8 cellular contexts compared by ENCODE assay signal in the genomic region with DNA sequence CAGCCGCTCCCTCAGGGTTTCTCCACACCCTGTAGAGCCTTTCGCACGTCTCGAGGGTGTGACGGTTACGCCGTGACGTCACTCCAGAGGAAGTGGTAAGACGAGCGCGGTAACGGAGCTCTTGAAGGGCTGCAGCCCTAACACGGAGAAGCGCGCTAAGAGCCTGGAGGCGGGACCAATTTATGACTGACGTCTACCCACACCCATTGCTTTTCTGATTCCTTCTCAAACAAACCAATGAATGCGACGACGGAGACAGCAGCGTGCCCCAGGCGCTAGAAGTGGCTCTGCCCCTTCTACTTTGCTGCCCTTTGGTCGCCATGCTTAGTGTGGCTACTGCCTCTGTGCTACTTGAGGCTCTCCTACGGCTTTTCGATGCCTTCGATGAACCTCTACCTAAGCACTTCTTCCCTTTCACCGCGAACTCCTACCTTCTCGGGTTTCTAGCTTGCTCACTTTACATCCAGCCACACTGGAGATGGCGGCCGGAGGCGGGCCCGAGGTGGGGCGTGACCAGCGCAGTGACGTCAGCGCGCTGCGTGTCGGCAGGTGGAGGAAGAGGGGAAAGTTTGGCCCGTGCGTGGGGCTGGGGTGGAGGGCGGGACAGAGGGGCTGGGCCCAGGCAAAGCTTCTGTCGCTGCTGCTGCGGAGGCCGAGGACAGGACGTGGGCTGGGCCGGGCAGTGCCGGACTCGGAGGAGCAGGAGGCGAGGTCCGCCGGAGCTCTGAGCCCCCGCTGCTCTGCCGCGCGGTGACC.
DNase-seq lines count a peak whose midpoint lies in the region; ATAC-seq and TF ChIP-seq lines count a peak whose summit lies in the region.

A gene (plus strand): TSS at position 572 of the 756 bp plus-strand sequence. CDS start 340 bp downstream, outside the sequence.

- H3K4me3 Mint-ChIP-seq in activated naive CD4-positive, alpha-beta T cell treated with anti-CD3 and anti-CD28 coated beads, Interleukin-2, amount 50 U/mL, for 24 hours: peak within 1 kb of the TSS; percentile 95

- peaks cover 45% of the 10 kb centered on the region for H3K4me1 Mint-ChIP-seq in activated naive CD4-positive, alpha-beta T cell treated with anti-CD3 and anti-CD28 coated beads, Interleukin-2, amount 50 U/mL, for 24 hours

- peaks cover 11% of the 10 kb centered on the region for H3K36me3 Mint-ChIP-seq in activated naive CD4-positive, alpha-beta T cell treated with anti-CD3 and anti-CD28 coated beads, Interleukin-2, amount 50 U/mL, for 24 hours

- H3K27ac Mint-ChIP-seq in activated naive CD4-positive, alpha-beta T cell treated with anti-CD3 and anti-CD28 coated beads, Interleukin-2, amount 50 U/mL, for 24 hours: peak within 1 kb of the TSS; percentile 100

- DNase-seq in GM04504 (ENCODE audit: low read depth) (peak; percentile 99), NCI-H1092 (lab: John Stamatoyannopoulos, UW) (peak; percentile 96), germinal center (ENCODE audit: low spot score) (peak; percentile 97), non-pigmented ciliary epithelial cell (ENCODE audit: low read depth) (peak; percentile 99), superior temporal gyrus (ENCODE audit: extremely low spot score) (peak; percentile 100)

- H3K9me3 Mint-ChIP-seq in activated naive CD4-positive, alpha-beta T cell treated with anti-CD3 and anti-CD28 coated beads, Interleukin-2, amount 50 U/mL, for 24 hours: no peaks in the 10 kb centered on the region

- no peaks in the 10 kb centered on the region for H3K27me3 Mint-ChIP-seq in activated naive CD4-positive, alpha-beta T cell treated with anti-CD3 and anti-CD28 coated beads, Interleukin-2, amount 50 U/mL, for 24 hours

- ATAC-seq in HG02571 (IDR thresholded peaks at IDR 0.05; ENCODE audit: unreplicated experiment) (peak; percentile 87), SK-N-SH treated with all-trans-retinoic acid at 6 μM for 48 hours (peak; percentile 93)

TF ChIP-seq in SK-N-SH treated with all-trans-retinoic acid at 6 μM for 48 hours, 23 proteins besides CTCF, POLR2A, EP300 and RAD21:
- TF ChIP-seq, protein P1, sequence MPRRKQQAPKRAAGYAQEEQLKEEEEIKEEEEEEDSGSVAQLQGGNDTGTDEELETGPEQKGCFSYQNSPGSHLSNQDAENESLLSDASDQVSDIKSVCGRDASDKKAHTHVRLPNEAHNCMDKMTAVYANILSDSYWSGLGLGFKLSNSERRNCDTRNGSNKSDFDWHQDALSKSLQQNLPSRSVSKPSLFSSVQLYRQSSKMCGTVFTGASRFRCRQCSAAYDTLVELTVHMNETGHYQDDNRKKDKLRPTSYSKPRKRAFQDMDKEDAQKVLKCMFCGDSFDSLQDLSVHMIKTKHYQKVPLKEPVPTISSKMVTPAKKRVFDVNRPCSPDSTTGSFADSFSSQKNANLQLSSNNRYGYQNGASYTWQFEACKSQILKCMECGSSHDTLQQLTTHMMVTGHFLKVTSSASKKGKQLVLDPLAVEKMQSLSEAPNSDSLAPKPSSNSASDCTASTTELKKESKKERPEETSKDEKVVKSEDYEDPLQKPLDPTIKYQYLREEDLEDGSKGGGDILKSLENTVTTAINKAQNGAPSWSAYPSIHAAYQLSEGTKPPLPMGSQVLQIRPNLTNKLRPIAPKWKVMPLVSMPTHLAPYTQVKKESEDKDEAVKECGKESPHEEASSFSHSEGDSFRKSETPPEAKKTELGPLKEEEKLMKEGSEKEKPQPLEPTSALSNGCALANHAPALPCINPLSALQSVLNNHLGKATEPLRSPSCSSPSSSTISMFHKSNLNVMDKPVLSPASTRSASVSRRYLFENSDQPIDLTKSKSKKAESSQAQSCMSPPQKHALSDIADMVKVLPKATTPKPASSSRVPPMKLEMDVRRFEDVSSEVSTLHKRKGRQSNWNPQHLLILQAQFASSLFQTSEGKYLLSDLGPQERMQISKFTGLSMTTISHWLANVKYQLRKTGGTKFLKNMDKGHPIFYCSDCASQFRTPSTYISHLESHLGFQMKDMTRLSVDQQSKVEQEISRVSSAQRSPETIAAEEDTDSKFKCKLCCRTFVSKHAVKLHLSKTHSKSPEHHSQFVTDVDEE (CRISPR knock-in tag; IDR thresholded peaks at IDR 0.05): no peak
- TF ChIP-seq ZFP3 (CRISPR knock-in tag; IDR thresholded peaks at IDR 0.05): peak; percentile 59; the same call in 1 of the 2 replicates
- TF ChIP-seq SNAI2 (CRISPR knock-in tag; IDR thresholded peaks at IDR 0.05): peak; percentile 46; the same call in 1 of the 2 replicates

Comparison
In these comparisons a context has a peak if more than half of its experiments do, and no peak if none do; other contexts are left out.
1. Peak in every context shown above with its lines: DNase-seq and ATAC-seq.